ENCODE assay signal across 19 cellular contexts in genomic region chr3:154818676-154819255, GRCh38.
"Had no signal": no experiment of that assay in that cellular context is flagged by ENCODE, and none has a peak within 500 bp of the region (broad histone marks: within the 10 kb centered on the region; RNA-seq: fewer than 3 reads in every experiment).

No MANE protein-coding gene starts in this region.

- H3K27ac ChIP-seq: epithelial cell of prostate, transverse colon had no signal

- H3K4me3 ChIP-seq: mucosa of descending colon, transverse colon had no signal

- DNase-seq: activated CD4-positive, alpha-beta T cell treated with anti-CD3 and anti-CD28 coated beads, Interleukin-2, amount 50 U/mL, for 4 hours; activated CD4-positive, CD25-positive, alpha-beta regulatory T cell treated with anti-CD3 and anti-CD28 coated beads, Interleukin-2, amount 50 U/mL, for 72 hours; activated naive CD4-positive, alpha-beta T cell; activated naive CD8-positive, alpha-beta T cell treated with anti-CD3 and anti-CD28 coated beads, Interleukin-2, amount 10 ng/mL, durations not matched to agents 7 days and 5 days; activated T-cell treated with anti-CD3 and anti-CD28 coated beads for 4 hours; anterior cingulate cortex; dermis blood vessel endothelial cell; effector memory CD8-positive, alpha-beta T cell; islet precursor cell; mucosa of descending colon; natural killer cell; right cardiac atrium; small intestine; stimulated activated CD4-positive, alpha-beta T cell treated with anti-CD3 and anti-CD28 coated beads, Interleukin-4, amount 100 ng/mL, for 24 hours; stimulated activated naive CD4-positive, alpha-beta T cell; T-helper 9 cell; transverse colon had no signal

- H3K36me3 ChIP-seq: transverse colon had no signal

- H3K4me1 ChIP-seq: transverse colon had no signal

- H3K9me3 ChIP-seq: transverse colon had no signal

- ATAC-seq: effector memory CD8-positive, alpha-beta T cell; left lobe of liver; mucosa of descending colon; natural killer cell; right cardiac atrium had no signal

- H3K27me3 ChIP-seq: transverse colon had no signal
